1 cellular context compared by ENCODE assay signal in the genomic region with DNA sequence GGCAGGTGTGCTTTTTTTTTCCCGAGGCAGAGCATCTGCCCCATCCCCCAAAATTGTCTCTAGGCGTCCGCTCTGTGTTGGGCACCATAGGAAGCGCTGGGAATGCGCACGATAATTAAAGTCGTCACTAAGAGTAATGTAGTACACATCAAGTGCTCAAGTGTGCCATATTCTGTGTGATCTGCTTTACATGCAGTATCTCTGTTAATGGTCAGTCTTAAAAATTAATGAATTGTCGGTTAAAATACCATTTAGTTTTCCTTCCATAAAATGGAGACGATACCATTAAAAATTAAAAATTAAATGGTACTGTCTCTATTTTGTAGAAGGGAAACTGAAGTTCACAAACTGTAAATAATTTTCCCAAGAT.
TF ChIP-seq lines count a peak whose summit lies in the region.

No MANE protein-coding gene starts in this region.

TF ChIP-seq in H1, 55 proteins besides CTCF, POLR2A, EP300 and RAD21:
- no peak for TF ChIP-seq SAP30 (IDR thresholded peaks at IDR 0.05; ENCODE audit: insufficient read depth, insufficient replicate concordance, low read length)
- peak; percentile 28 for TF ChIP-seq KDM4A (IDR thresholded peaks at IDR 0.05; ENCODE audit: low read depth, low read length, severe bottlenecking)
TF ChIP-seq in H1: peak in this region for 1.
